ENCODE assay signal across 16 cellular contexts in the genomic region with DNA sequence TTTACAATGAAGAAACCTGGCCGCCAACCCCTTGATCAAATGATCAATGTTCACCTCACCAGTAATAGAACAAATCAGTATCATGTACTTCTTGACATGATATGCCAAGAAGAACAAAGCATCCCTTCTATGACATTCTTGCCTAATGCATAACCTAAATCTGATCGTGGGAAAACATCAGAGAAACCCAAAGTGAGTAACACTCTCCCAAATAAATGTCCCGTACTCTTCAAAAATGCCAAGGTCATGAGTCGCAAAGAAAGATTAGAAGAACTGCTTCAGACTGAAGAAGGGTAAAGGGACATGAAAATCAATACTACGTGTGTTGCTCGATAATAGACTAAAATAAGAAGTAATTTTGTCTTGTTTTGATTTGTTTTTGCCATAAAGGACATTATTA.
"Had no signal": no experiment of that assay in that cellular context is flagged by ENCODE, and none has a peak within 500 bp of the region (broad histone marks: within the 10 kb centered on the region; RNA-seq: fewer than 3 reads in every experiment).

No MANE protein-coding gene starts in this region.

- DNase-seq: activated CD4-positive, alpha-beta T cell treated with anti-CD3 and anti-CD28 coated beads, Interleukin-2, amount 50 U/mL, for 4 hours; activated CD4-positive, CD25-positive, alpha-beta regulatory T cell treated with anti-CD3 and anti-CD28 coated beads, Interleukin-2, amount 50 U/mL, for 72 hours; activated naive CD4-positive, alpha-beta T cell; activated T-cell treated with anti-CD3 and anti-CD28 coated beads for 4 hours; foreskin melanocyte; heart left ventricle; immature natural killer cell; left cardiac atrium; lower lobe of right lung; midbrain; naive B cell; ovary; right lobe of liver; T-helper 9 cell had no signal

- H3K4me3 ChIP-seq: heart left ventricle, lower lobe of right lung, neural progenitor cell, ovary, right lobe of liver had no signal

- H3K9ac ChIP-seq: neural progenitor cell had no signal

- H2AFZ ChIP-seq: neural progenitor cell had no signal

- H3K9me3 ChIP-seq: heart left ventricle, lower lobe of right lung, ovary, right lobe of liver had no signal

- H3K4me2 ChIP-seq: neural progenitor cell had no signal

- H3K36me3 ChIP-seq: heart left ventricle, lower lobe of right lung, neural progenitor cell, ovary, right lobe of liver had no signal

- ATAC-seq: esophagus mucosa, heart left ventricle, left cardiac atrium, lower lobe of right lung, right lobe of liver had no signal

- H3K4me1 ChIP-seq: heart left ventricle, lower lobe of right lung, neural progenitor cell had no signal

- H3K27ac ChIP-seq: heart left ventricle, lower lobe of right lung, neural progenitor cell, ovary, right lobe of liver had no signal

- H3K27me3 ChIP-seq: heart left ventricle, neural progenitor cell, ovary, right lobe of liver had no signal
